Comparison of ENCODE assay signal across 8 cellular contexts in genomic region chr3:186617038-186617934, GRCh38. TPM values are rescaled to one million over a fixed set of nuclear protein-coding genes. Genes with fewer than 3 reads are reported as not detected.
DNase-seq lines count a peak whose midpoint lies in the region; ATAC-seq, FAIRE-seq and TF ChIP-seq lines count a peak whose summit lies in the region.

No MANE protein-coding gene starts in this region.

- H3K9me3 Mint-ChIP-seq in activated naive CD4-positive, alpha-beta T cell treated with anti-CD3 and anti-CD28 coated beads, Interleukin-2, amount 50 U/mL, for 72 hours = no peaks in the 10 kb centered on the region
- H3K9me3 Mint-ChIP-seq in progenitor cell of endocrine pancreas (ENCODE audit: low read depth) = no peaks in the 10 kb centered on the region

- ATAC-seq in HG02678 (IDR thresholded peaks at IDR 0.05; ENCODE audit: unreplicated experiment) (peak; percentile 91), Right ventricle myocardium inferior (peak; percentile 95)
- peak; percentile 97 to 99 for ATAC-seq in activated naive CD4-positive, alpha-beta T cell treated with anti-CD3 and anti-CD28 coated beads, Interleukin-2, amount 50 U/mL, for 72 hours

- H3K27me3 Mint-ChIP-seq in progenitor cell of endocrine pancreas = peaks cover 63% of the 10 kb centered on the region

- H3K27ac Mint-ChIP-seq in activated naive CD4-positive, alpha-beta T cell treated with anti-CD3 and anti-CD28 coated beads, Interleukin-2, amount 50 U/mL, for 72 hours = peak overlapping the region; percentile 6 to 67
- no peak overlapping the region for H3K27ac Mint-ChIP-seq in progenitor cell of endocrine pancreas

- H3K36me3 Mint-ChIP-seq in activated naive CD4-positive, alpha-beta T cell treated with anti-CD3 and anti-CD28 coated beads, Interleukin-2, amount 50 U/mL, for 72 hours = no peaks in the 10 kb centered on the region
- no peaks in the 10 kb centered on the region for H3K36me3 Mint-ChIP-seq in progenitor cell of endocrine pancreas (ENCODE audit: insufficient read depth)

- H3K4me3 Mint-ChIP-seq in progenitor cell of endocrine pancreas (ENCODE audit: low read depth) = peak overlapping the region; percentile 45

- H3K4me1 Mint-ChIP-seq in progenitor cell of endocrine pancreas (ENCODE audit: low read depth) = peaks cover 2% of the 10 kb centered on the region

- TF ChIP-seq CTCF in GM12872 (IDR thresholded peaks at IDR 0.05; ENCODE audit: insufficient read depth, low read depth, low read length) = peak; percentile 94
- TF ChIP-seq CTCF in progenitor cell of endocrine pancreas (IDR thresholded peaks at IDR 0.05; ENCODE audit: unreplicated experiment) = peak; percentile 91

- DNase-seq in NCI-H1092 (lab: John Stamatoyannopoulos, UW) (peak; percentile 69), SKM-1 treated with dmso at 0.1 percent for 144 hours (lab: John Stamatoyannopoulos, UW; ENCODE audit: unreplicated experiment) (peak; percentile 82), Right ventricle myocardium inferior (ENCODE audit: missing footprints) (peak; percentile 91), progenitor cell of endocrine pancreas (ENCODE audit: low spot score, unreplicated experiment) (peak; percentile 47), urothelium cell line (ENCODE audit: low spot score) (peak; percentile 95)
- DNase-seq in activated naive CD4-positive, alpha-beta T cell treated with anti-CD3 and anti-CD28 coated beads, Interleukin-2, amount 50 U/mL, for 72 hours (ENCODE audit: low spot score in 2 of 2) = peak; percentile 84 to 89

- intact Hi-C loops in Right ventricle myocardium inferior (cut with DNase I) = loop anchor here (5.0 kb wide), 2 partner anchors 205 to 635 kb away; no protein-coding TSS in a partner anchor

- FAIRE-seq in urothelium cell line (lab: Jason Lieb, UNC) = peak; percentile 87

RNA-seq across cellular contexts. Expression of gene AHSG, which starts 4.4 kb away (rescaled TPM):
- total RNA-seq in activated naive CD4-positive, alpha-beta T cell treated with anti-CD3 and anti-CD28 coated beads, Interleukin-2, amount 50 U/mL, for 72 hours = under 1 TPM in 1 of 2 donors, not detected in 1; 0.25 TPM
- total RNA-seq in Right ventricle myocardium inferior = not detected
- 0.19 and 0.27 TPM in 2 replicates for total RNA-seq in progenitor cell of endocrine pancreas

RNA-seq across cellular contexts. Expression of gene FETUB, which starts 22.9 kb away (rescaled TPM):
- total RNA-seq in activated naive CD4-positive, alpha-beta T cell treated with anti-CD3 and anti-CD28 coated beads, Interleukin-2, amount 50 U/mL, for 72 hours = not detected
- total RNA-seq in Right ventricle myocardium inferior = not detected
- not detected in 2 replicates for total RNA-seq in progenitor cell of endocrine pancreas

RNA-seq across cellular contexts. Expression of gene DNAJB11, which starts 46.8 kb away (rescaled TPM):
- 10 to 100 TPM; 30.3 to 44.8 TPM for total RNA-seq in activated naive CD4-positive, alpha-beta T cell treated with anti-CD3 and anti-CD28 coated beads, Interleukin-2, amount 50 U/mL, for 72 hours
- total RNA-seq in Right ventricle myocardium inferior (26.5 TPM), progenitor cell of endocrine pancreas (53.4 and 63.7 TPM in 2 replicates)

RNA-seq across cellular contexts. Expression of gene HRG, which starts 48.5 kb away (rescaled TPM):
- total RNA-seq in activated naive CD4-positive, alpha-beta T cell treated with anti-CD3 and anti-CD28 coated beads, Interleukin-2, amount 50 U/mL, for 72 hours = not detected
- total RNA-seq in Right ventricle myocardium inferior = not detected
- total RNA-seq in progenitor cell of endocrine pancreas = not detected in 2 replicates

RNA-seq across cellular contexts. Expression of gene TBCCD1, which starts 50.1 kb away (rescaled TPM):
- 10 to 100 TPM; 10.0 to 14.8 TPM for total RNA-seq in activated naive CD4-positive, alpha-beta T cell treated with anti-CD3 and anti-CD28 coated beads, Interleukin-2, amount 50 U/mL, for 72 hours
- total RNA-seq in Right ventricle myocardium inferior (5.3 TPM), progenitor cell of endocrine pancreas (13.5 and 14.2 TPM in 2 replicates)

Comparison
In these comparisons a context has a peak if more than half of its experiments do, and no peak if none do; other contexts are left out.
1. Peak in every context shown above with its lines: DNase-seq and ATAC-seq.